Comparison of ENCODE assay signal across 9 cellular contexts in the genomic region with DNA sequence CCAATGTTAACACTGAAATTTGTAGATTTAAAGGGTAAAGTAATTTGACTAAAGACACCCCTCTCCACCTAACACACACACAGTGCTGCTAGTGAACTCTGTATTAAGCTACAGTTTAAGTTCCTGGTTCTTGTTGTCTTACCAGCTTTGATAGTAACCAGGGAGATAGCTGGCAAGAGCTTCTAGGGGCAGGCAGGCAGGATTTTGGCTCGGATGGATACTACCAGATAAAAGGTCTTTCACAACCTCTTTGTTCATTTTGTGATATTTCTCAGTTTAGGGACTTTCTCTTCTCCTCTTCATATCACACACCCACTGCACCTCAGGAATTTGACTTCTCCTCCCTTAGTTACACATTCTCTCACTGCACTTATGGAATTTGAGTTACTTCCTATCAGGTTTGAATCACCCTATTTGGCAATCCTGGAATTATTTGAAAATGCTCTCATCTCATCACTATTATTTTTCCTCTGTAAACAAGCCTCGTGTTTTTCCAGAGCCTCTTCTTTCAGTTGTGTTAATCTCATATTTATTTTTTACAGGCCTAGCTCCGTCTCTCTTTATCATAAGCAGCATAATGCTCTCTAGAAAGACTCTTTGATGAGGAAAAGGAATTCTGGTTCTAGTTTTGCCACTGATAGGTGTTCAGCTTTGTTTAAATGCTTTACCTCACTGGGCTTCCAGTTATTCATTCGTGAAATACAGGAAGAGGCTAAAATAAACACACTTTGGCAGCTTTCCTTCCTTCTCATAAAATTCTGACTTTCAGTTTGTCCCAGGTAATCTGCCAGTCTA. TPM values are rescaled to one million over a fixed set of nuclear protein-coding genes. Genes with fewer than 3 reads are reported as not detected.
DNase-seq lines count a peak whose midpoint lies in the region; ATAC-seq and TF ChIP-seq lines count a peak whose summit lies in the region.
"Had no signal": no experiment of that assay in that cellular context is flagged by ENCODE, and none has a peak within 500 bp of the region (broad histone marks: within the 10 kb centered on the region; RNA-seq: fewer than 3 reads in every experiment).

No MANE protein-coding gene starts in this region.

- H3K9me3 ChIP-seq in right cardiac atrium (ENCODE audit: control insufficient read depth, low read length) (no peaks in the 10 kb centered on the region), stomach (no peaks in the 10 kb centered on the region)

- H3K36me3 ChIP-seq in stomach = no peaks in the 10 kb centered on the region

- H3K4me3 ChIP-seq in WI38 (ENCODE audit: low read depth, low read length) = peak overlapping the region; percentile 43
- no peak overlapping the region for H3K4me3 ChIP-seq in right cardiac atrium (ENCODE audit: low read length)
- H3K4me3 ChIP-seq in stomach = no peak overlapping the region

- DNase-seq in HS-27A (ENCODE audit: low read depth) (peak; percentile 78), right cardiac atrium (peak in 1 of 3 donors; percentile 49), stomach (no peak)
- no peak for DNase-seq in activated T-cell treated with anti-CD3 and anti-CD28 coated beads, Interleukin-2, amount 50 U/mL, for 1 hour
- DNase-seq in activated CD8-positive, alpha-beta memory T cell treated with anti-CD3 and anti-CD28 coated beads, Interleukin-2, amount 10 ng/mL, durations not matched to agents 7 days and 5 days = no peak
- DNase-seq: NCI-H187 treated with DMSO at 0.1 percent for 48 hours had no signal

- ATAC-seq in right cardiac atrium (peak; percentile 95 to 96), GM19035 (IDR thresholded peaks at IDR 0.05; ENCODE audit: unreplicated experiment) (no peak)
- ATAC-seq in stimulated activated memory B cell treated with anti-CD40 and anti-IgM and Interleukin-4, amounts not matched to agents 10 μg/mL and 1 μg/mL and 100 μg/mL, for 72 hours = no peak
- ATAC-seq in activated CD8-positive, alpha-beta memory T cell treated with anti-CD3 and anti-CD28 coated beads, Interleukin-2, amount 10 ng/mL, durations not matched to agents 7 days and 5 days = no peak

- CTCF ChIA-PET in activated CD8-positive, alpha-beta memory T cell treated with anti-CD3 and anti-CD28 coated beads, Interleukin-2, amount 10 ng/mL, durations not matched to agents 7 days and 5 days (lab: Charles Lee) = interaction anchor here (1.8 kb wide), 1 partner anchor 23 kb away, joined by 4 read pairs; the partner anchor contains the start of gene CLDN1

- intact Hi-C loops in right cardiac atrium (cut with DNase I) (no loop called here), stomach (cut with DNase I; ENCODE audit: low total_unique reads) (no loop called here)

- H3K4me1 ChIP-seq in right cardiac atrium (ENCODE audit: control insufficient read depth, insufficient read depth, low read length) (peaks cover 2% of the 10 kb centered on the region), stomach (peaks cover 5 to 19% (median 12%) of the 10 kb centered on the region in 4 donors)

- no peaks in the 10 kb centered on the region for H3K27me3 Mint-ChIP-seq in stimulated activated memory B cell treated with anti-CD40 and anti-IgM and Interleukin-4, amounts not matched to agents 10 μg/mL and 1 μg/mL and 100 μg/mL, for 72 hours
- peaks cover 7% of the 10 kb centered on the region for H3K27me3 Mint-ChIP-seq in activated CD8-positive, alpha-beta memory T cell treated with anti-CD3 and anti-CD28 coated beads, Interleukin-2, amount 10 ng/mL, durations not matched to agents 7 days and 5 days

- H3K4me1 Mint-ChIP-seq in stimulated activated memory B cell treated with anti-CD40 and anti-IgM and Interleukin-4, amounts not matched to agents 10 μg/mL and 1 μg/mL and 100 μg/mL, for 72 hours = no peaks in the 10 kb centered on the region
- H3K4me1 Mint-ChIP-seq in activated CD8-positive, alpha-beta memory T cell treated with anti-CD3 and anti-CD28 coated beads, Interleukin-2, amount 10 ng/mL, durations not matched to agents 7 days and 5 days = no peaks in the 10 kb centered on the region

- TF ChIP-seq CTCF in WI38 (IDR thresholded peaks at IDR 0.05; ENCODE audit: low read depth, low read length) (no peak), stomach (IDR thresholded peaks at IDR 0.05) (no peak)

- peaks cover 17% of the 10 kb centered on the region for H3K9me3 Mint-ChIP-seq in stimulated activated memory B cell treated with anti-CD40 and anti-IgM and Interleukin-4, amounts not matched to agents 10 μg/mL and 1 μg/mL and 100 μg/mL, for 72 hours
- H3K9me3 Mint-ChIP-seq in activated CD8-positive, alpha-beta memory T cell treated with anti-CD3 and anti-CD28 coated beads, Interleukin-2, amount 10 ng/mL, durations not matched to agents 7 days and 5 days (ENCODE audit: low read depth) = no peaks in the 10 kb centered on the region

- no peak overlapping the region for H3K4me3 Mint-ChIP-seq in stimulated activated memory B cell treated with anti-CD40 and anti-IgM and Interleukin-4, amounts not matched to agents 10 μg/mL and 1 μg/mL and 100 μg/mL, for 72 hours
- no peak overlapping the region for H3K4me3 Mint-ChIP-seq in activated CD8-positive, alpha-beta memory T cell treated with anti-CD3 and anti-CD28 coated beads, Interleukin-2, amount 10 ng/mL, durations not matched to agents 7 days and 5 days

- TF ChIP-seq POLR2A in stomach (IDR thresholded peaks at IDR 0.05) = no peak

- 9% methylated on average over 4 of the region's 4 CpGs for WGBS in right cardiac atrium
- WGBS in stomach, 5 donors = 6 to 19% (median 12%) methylated on average over 4 of the region's 4 CpGs

- H3K27ac ChIP-seq in right cardiac atrium (ENCODE audit: low read length) = no peak overlapping the region
- H3K27ac ChIP-seq in stomach = peak overlapping the region in 4 of 5 donors; percentile 20 to 63 (median 43)

- no peak for TF ChIP-seq EP300 in stomach (IDR thresholded peaks at IDR 0.05)

- H3K36me3 Mint-ChIP-seq in stimulated activated memory B cell treated with anti-CD40 and anti-IgM and Interleukin-4, amounts not matched to agents 10 μg/mL and 1 μg/mL and 100 μg/mL, for 72 hours = no peaks in the 10 kb centered on the region
- H3K36me3 Mint-ChIP-seq in activated CD8-positive, alpha-beta memory T cell treated with anti-CD3 and anti-CD28 coated beads, Interleukin-2, amount 10 ng/mL, durations not matched to agents 7 days and 5 days = no peaks in the 10 kb centered on the region

- no peak overlapping the region for H3K27ac Mint-ChIP-seq in stimulated activated memory B cell treated with anti-CD40 and anti-IgM and Interleukin-4, amounts not matched to agents 10 μg/mL and 1 μg/mL and 100 μg/mL, for 72 hours
- no peak overlapping the region for H3K27ac Mint-ChIP-seq in activated CD8-positive, alpha-beta memory T cell treated with anti-CD3 and anti-CD28 coated beads, Interleukin-2, amount 10 ng/mL, durations not matched to agents 7 days and 5 days

- H3K27me3 ChIP-seq in right cardiac atrium (ENCODE audit: control insufficient read depth, insufficient read depth) (no peaks in the 10 kb centered on the region), stomach (no peaks in the 10 kb centered on the region)

RNA-seq across cellular contexts. Expression of gene CLDN1, which starts 23.0 kb away (rescaled TPM):
- total RNA-seq in right cardiac atrium = 1 to 10 TPM; 1.2 to 2.0 (median 1.3) TPM
- polyA plus RNA-seq in right cardiac atrium = 1.3 TPM
- total RNA-seq in stomach = 1 to 10 TPM in 2 of 5 donors, not detected in 3; 4.9 to 7.0 TPM
- 10 to 100 TPM in 1 of 3 donors, 1 to 10 TPM in 1, under 1 TPM in 1; 0.62 to 15.6 (median 1.1) TPM for polyA plus RNA-seq in stomach
- not detected for total RNA-seq in activated CD8-positive, alpha-beta memory T cell treated with anti-CD3 and anti-CD28 coated beads, Interleukin-2, amount 10 ng/mL, durations not matched to agents 7 days and 5 days

RNA-seq across cellular contexts. Expression of gene CLDN16, which starts 42.7 kb away (rescaled TPM):
- total RNA-seq in right cardiac atrium (not detected), stomach (under 1 TPM in 1 of 5 donors, not detected in 4; 0.29 TPM)
- polyA plus RNA-seq in right cardiac atrium (0.05 TPM), stomach (under 1 TPM in 1 of 3 donors, not detected in 2; 0.10 TPM)
- total RNA-seq in activated CD8-positive, alpha-beta memory T cell treated with anti-CD3 and anti-CD28 coated beads, Interleukin-2, amount 10 ng/mL, durations not matched to agents 7 days and 5 days = not detected

Comparison
In these comparisons a context has a peak if more than half of its experiments do, and no peak if none do; other contexts are left out.
1. ATAC-seq: peak in right cardiac atrium (2 of 2); none in stimulated activated memory B cell treated with anti-CD40 and anti-IgM and Interleukin-4, amounts not matched to agents 10 μg/mL and 1 μg/mL and 100 μg/mL, for 72 hours (single experiment), activated CD8-positive, alpha-beta memory T cell treated with anti-CD3 and anti-CD28 coated beads, Interleukin-2, amount 10 ng/mL, durations not matched to agents 7 days and 5 days (single experiment) and GM19035 (single experiment).